ENCODE assay signal across 20 cellular contexts in the genomic region with DNA sequence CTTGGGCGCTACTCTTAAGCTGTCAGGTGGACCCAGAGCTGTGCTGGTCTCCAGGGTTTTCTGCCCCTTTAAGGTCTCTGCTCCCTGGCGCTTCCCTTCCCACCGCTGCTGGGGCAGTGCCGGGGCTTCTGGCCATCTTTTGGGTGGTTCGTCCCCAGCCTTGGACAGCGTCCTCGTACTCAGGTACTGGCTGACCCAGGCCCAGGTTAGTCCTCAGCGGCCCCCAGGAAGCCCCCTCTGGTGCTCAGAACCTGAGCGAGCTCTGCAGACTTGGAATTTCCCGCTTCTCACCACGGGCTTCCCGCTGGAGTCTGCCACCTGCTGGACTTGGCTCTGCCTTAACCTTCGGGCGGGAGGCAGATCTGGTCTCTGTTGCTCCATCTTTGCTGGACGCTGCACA.
DNase-seq lines count a peak whose midpoint lies in the region; ATAC-seq and TF ChIP-seq lines count a peak whose summit lies in the region.
"Had no signal": no experiment of that assay in that cellular context is flagged by ENCODE, and none has a peak within 500 bp of the region (broad histone marks: within the 10 kb centered on the region; RNA-seq: fewer than 3 reads in every experiment).

No MANE protein-coding gene starts in this region.

- intact Hi-C loops in Right ventricle myocardium inferior (cut with DNase I) (no loop called here), left ventricle myocardium superior (cut with micrococcal nuclease) (no loop called here), lower lobe of right lung (cut with DNase I) (no loop called here), aorta (cut with DNase I) (no loop called here), mammary epithelial cell (cut with micrococcal nuclease) (no loop called here)

- H3K27ac ChIP-seq in lower lobe of right lung (no peak overlapping the region), aorta (ENCODE audit: low read depth in 1 of 2, low read length in 2 of 2) (no peak overlapping the region), gastroesophageal sphincter (no peak overlapping the region), mammary epithelial cell (ENCODE audit: insufficient read depth, low read depth, low read length) (no peak overlapping the region)
- H3K27ac ChIP-seq: ascending aorta, left lung, tibial artery had no signal

- no TSS peak for BruUV-seq in mammary epithelial cell (replicated peaks; lab: Mats Ljungman, UMichigan)

- in situ Hi-C loops in mammary epithelial cell (cut with MboI; ENCODE audit: low sequenced_read_pairs in 2 of 2), result no loop called here

- TF ChIP-seq CTCF in lower lobe of right lung (IDR thresholded peaks at IDR 0.05) (no peak), gastroesophageal sphincter (IDR thresholded peaks at IDR 0.05) (no peak), mammary epithelial cell (conservative IDR thresholded peaks at IDR 0.05 in 1 of 2, IDR thresholded peaks at IDR 0.05 in 1 of 2; ENCODE audit: extremely low read depth in 1 of 2, insufficient read depth in 1 of 2, low read depth in 1 of 2, low read length in 2 of 2) (no peak)

- peaks cover 93% of the 10 kb centered on the region for H3K36me3 ChIP-seq in lower lobe of right lung
- H3K36me3 ChIP-seq in aorta (ENCODE audit: control insufficient read depth in 1 of 2, insufficient read depth in 2 of 2, low read length in 1 of 2), result peaks cover 0 to 2% of the 10 kb centered on the region in 2 donors
- peaks cover 0 to 97% of the 10 kb centered on the region in 2 donors for H3K36me3 ChIP-seq in gastroesophageal sphincter
- H3K36me3 ChIP-seq in mammary epithelial cell (ENCODE audit: insufficient read depth, low read length), result peaks cover 5% of the 10 kb centered on the region

- DNase-seq in Right ventricle myocardium inferior (ENCODE audit: missing footprints), result peak; percentile 35
- no peak for DNase-seq in left ventricle myocardium superior
- peak; percentile 79 for DNase-seq in cerebellum (ENCODE audit: low spot score)
- peak; percentile 16 for DNase-seq in lower lobe of right lung
- peak; percentile 12 to 67 for DNase-seq in aorta
- no peak for DNase-seq in mammary epithelial cell
- no peak for DNase-seq in stimulated activated naive CD4-positive, alpha-beta T cell treated with Interleukin-2 at 50 U/mL for 16 hours (lab: John Stamatoyannopoulos, UW)
- DNase-seq: ACHN; activated CD4-positive, alpha-beta T cell treated with anti-CD3 and anti-CD28 coated beads, Interleukin-2, amount 50 U/mL, for 48 hours; CD8-positive, alpha-beta T cell; EL; naive thymus-derived CD4-positive, alpha-beta T cell; NCI-H2029 treated with DMSO at 0.1 percent for 48 hours; NCI-H524; stimulated activated CD4-positive, alpha-beta T cell treated with anti-CD3 and anti-CD28 coated beads, Interleukin-2, amount 100 ng/mL, for 48 hours; stimulated activated CD8-positive, alpha-beta memory T cell treated with anti-CD3 and anti-CD28 coated beads, Interleukin-4, amount 100 ng/mL, for 48 hours had no signal

- H3K9ac ChIP-seq in mammary epithelial cell (ENCODE audit: insufficient read depth, low read length), result no peak overlapping the region

- no peak overlapping the region for H3K4me2 ChIP-seq in mammary epithelial cell (ENCODE audit: insufficient read depth, low read depth, low read length)

- no peak for ATAC-seq in Right ventricle myocardium inferior
- ATAC-seq in left ventricle myocardium superior, result no peak
- no peak for ATAC-seq in lower lobe of right lung
- no peak for ATAC-seq in aorta (ENCODE audit: low FRiP score)
- ATAC-seq in gastroesophageal sphincter, result no peak
- ATAC-seq: CD8-positive, alpha-beta T cell; left lung; naive thymus-derived CD4-positive, alpha-beta T cell had no signal

- no peak for TF ChIP-seq POLR2A in gastroesophageal sphincter (IDR thresholded peaks at IDR 0.05)

- H3K9me3 ChIP-seq in lower lobe of right lung (no peaks in the 10 kb centered on the region), aorta (ENCODE audit: control insufficient read depth, low read length) (no peaks in the 10 kb centered on the region), gastroesophageal sphincter (no peaks in the 10 kb centered on the region), mammary epithelial cell (replicated peaks; ENCODE audit: insufficient read depth, low read length) (no peaks in the 10 kb centered on the region)
- H3K9me3 ChIP-seq: ascending aorta, left lung, tibial artery had no signal

- no peaks in the 10 kb centered on the region for H4K20me1 ChIP-seq in mammary epithelial cell (ENCODE audit: insufficient read depth, low read length)

- 91 to 92% methylated on average over 15 of the region's 15 CpGs for WGBS in aorta, 2 donors
- WGBS in gastroesophageal sphincter (ENCODE audit: low coverage in 1 of 2), 2 donors, result 94 to 100% methylated on average over 4 to 14 of the region's 15 CpGs
- WGBS in mammary epithelial cell (ENCODE audit: low coverage, missing lambda C conversion rate), result 89% methylated on average over 14 of the region's 15 CpGs

- CTCF ChIA-PET in mammary epithelial cell (lab: Charles Lee; ENCODE audit: low non-redundant PET), result no interaction called here

- H2AFZ ChIP-seq in mammary epithelial cell (ENCODE audit: low read depth, low read length), result no peak overlapping the region

- no peaks in the 10 kb centered on the region for H3K79me2 ChIP-seq in mammary epithelial cell (ENCODE audit: insufficient read depth, low read length)

- no peaks in the 10 kb centered on the region for H3K4me1 ChIP-seq in lower lobe of right lung
- H3K4me1 ChIP-seq in aorta (ENCODE audit: control insufficient read depth in 1 of 2, insufficient read depth in 2 of 2, low read length in 2 of 2), result no peaks in the 10 kb centered on the region
- peaks cover 0 to 15% (median 6%) of the 10 kb centered on the region in 3 donors for H3K4me1 ChIP-seq in gastroesophageal sphincter
- H3K4me1 ChIP-seq in mammary epithelial cell (ENCODE audit: insufficient read depth, low read length), result peaks cover 12% of the 10 kb centered on the region
- H3K4me1 ChIP-seq: ascending aorta, left lung had no signal

- H3K27me3 ChIP-seq in lower lobe of right lung (ENCODE audit: low read depth) (no peaks in the 10 kb centered on the region), aorta (ENCODE audit: control insufficient read depth in 1 of 2, insufficient read depth in 2 of 2, low read length in 1 of 2) (no peaks in the 10 kb centered on the region), gastroesophageal sphincter (no peaks in the 10 kb centered on the region), mammary epithelial cell (ENCODE audit: insufficient read depth, low read length) (no peaks in the 10 kb centered on the region)
- H3K27me3 ChIP-seq: ascending aorta, left lung, tibial artery had no signal

- H3K4me3 ChIP-seq in lower lobe of right lung (no peak overlapping the region), aorta (ENCODE audit: low read length in 2 of 2) (no peak overlapping the region), gastroesophageal sphincter (no peak overlapping the region), mammary epithelial cell (replicated peaks in 1 of 3; ENCODE audit: insufficient read depth in 1 of 3, low read depth in 2 of 3, low read length in 3 of 3) (no peak overlapping the region)
- H3K4me3 ChIP-seq: ascending aorta, left lung, tibial artery had no signal

- no peak for TF ChIP-seq EP300 in gastroesophageal sphincter (IDR thresholded peaks at IDR 0.05)

- dilution Hi-C loops in mammary epithelial cell (cut with HindIII; ENCODE audit: low sequenced_read_pairs), result no loop called here

Comparison
In these comparisons a context has a peak if more than half of its experiments do, and no peak if none do; other contexts are left out.
1. DNase-seq: peak in Right ventricle myocardium inferior (single experiment), cerebellum (single experiment), lower lobe of right lung (single experiment) and aorta (2 of 2); none in left ventricle myocardium superior (single experiment), mammary epithelial cell (single experiment) and stimulated activated naive CD4-positive, alpha-beta T cell treated with Interleukin-2 at 50 U/mL for 16 hours (single experiment).